Comparison of ENCODE assay signal across 1 cellular context in the genomic region with DNA sequence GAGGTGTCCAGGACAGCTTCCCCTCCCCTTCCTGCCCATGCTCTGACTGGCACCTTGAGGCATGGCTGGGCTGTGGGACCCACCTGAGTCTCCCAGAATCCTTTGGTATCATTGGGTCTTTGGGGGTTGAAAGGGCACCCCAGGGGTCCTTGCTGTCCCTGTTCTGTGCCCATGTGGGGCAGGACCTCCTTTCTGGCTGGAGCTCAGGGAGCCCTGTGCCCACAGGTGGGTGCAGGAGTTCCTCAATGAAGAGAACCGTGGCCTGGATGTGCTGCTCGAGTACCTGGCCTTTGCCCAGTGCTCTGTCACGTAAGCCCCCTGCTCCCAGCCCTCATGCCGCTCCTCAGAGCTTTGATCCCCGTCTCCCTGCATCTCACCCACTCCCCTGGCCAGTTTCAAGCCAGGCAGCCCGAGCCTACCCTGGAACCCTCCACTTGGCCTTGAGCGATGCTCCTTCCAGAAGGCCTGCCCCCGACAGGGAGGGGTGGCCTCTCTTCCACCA.
TF ChIP-seq lines count a peak whose summit lies in the region.

No MANE protein-coding gene starts in this region.

TF ChIP-seq in H1, 55 proteins besides CTCF, POLR2A, EP300 and RAD21:
- TF ChIP-seq KDM4A (IDR thresholded peaks at IDR 0.05; ENCODE audit: low read depth, low read length, severe bottlenecking) = no peak
- no peak for TF ChIP-seq NANOG (IDR thresholded peaks at IDR 0.05; ENCODE audit: insufficient read depth, low read depth, low read length, poor library complexity, severe bottlenecking)
- TF ChIP-seq RBBP5 (IDR thresholded peaks at IDR 0.05; ENCODE audit: borderline replicate concordance, low read depth, low read length) = no peak
- no peak for TF ChIP-seq ATF3 (IDR thresholded peaks at IDR 0.05; ENCODE audit: insufficient read depth, low read depth, low read length)
- no peak for TF ChIP-seq GABPA (IDR thresholded peaks at IDR 0.05; ENCODE audit: borderline replicate concordance, insufficient read depth, low read length)
- no peak for TF ChIP-seq MAX (IDR thresholded peaks at IDR 0.05)
- TF ChIP-seq SAP30 (IDR thresholded peaks at IDR 0.05; ENCODE audit: insufficient read depth, insufficient replicate concordance, low read length) = no peak
- no peak for TF ChIP-seq SUZ12 (IDR thresholded peaks at IDR 0.05; ENCODE audit: low read length)
- no peak for TF ChIP-seq ATF2 (IDR thresholded peaks at IDR 0.05; ENCODE audit: low read length)
- no peak for TF ChIP-seq PHF8 (conservative IDR thresholded peaks at IDR 0.05; ENCODE audit: low read depth, low read length)
- no peak for TF ChIP-seq TAF1 (IDR thresholded peaks at IDR 0.05; ENCODE audit: low read depth, low read length)
- no peak for TF ChIP-seq ZNF274 (IDR thresholded peaks at IDR 0.05; ENCODE audit: borderline replicate concordance, extremely low read depth, low read length)
- no peak for TF ChIP-seq POU5F1 (IDR thresholded peaks at IDR 0.05; ENCODE audit: low read depth, low read length)
- TF ChIP-seq EZH2 (IDR thresholded peaks at IDR 0.05; ENCODE audit: low read depth, low read length, severe bottlenecking) = no peak
